ENCODE assay signal across 32 cellular contexts in the genomic region with DNA sequence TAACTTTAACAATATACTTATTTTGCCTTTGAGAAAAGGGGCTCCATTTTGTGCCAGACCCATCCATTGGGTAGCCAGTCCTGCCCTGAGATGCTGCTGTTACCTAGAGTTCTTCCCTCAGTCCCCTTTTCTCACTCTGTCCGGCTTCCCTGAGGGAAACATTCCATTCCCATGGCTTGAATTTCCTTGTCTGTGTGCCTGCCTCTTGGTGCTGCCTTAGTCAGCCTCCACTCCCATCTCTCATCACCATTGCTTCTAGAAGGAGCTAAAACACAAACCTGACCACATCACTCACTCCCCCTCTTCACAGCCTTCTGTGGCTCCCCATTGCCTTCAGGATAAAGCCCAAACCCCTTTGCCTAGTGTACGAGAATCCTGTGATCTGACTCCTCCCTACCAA. TPM values are rescaled to one million over a fixed set of nuclear protein-coding genes. Genes with fewer than 3 reads are reported as not detected.
"Had no signal": no experiment of that assay in that cellular context is flagged by ENCODE, and none has a peak within 500 bp of the region (broad histone marks: within the 10 kb centered on the region; RNA-seq: fewer than 3 reads in every experiment).

No MANE protein-coding gene starts in this region.

- H3K27ac Mint-ChIP-seq: activated CD4-positive, alpha-beta memory T cell treated with anti-CD3 and anti-CD28 coated beads, Interleukin-2, amount 10 ng/mL, durations not matched to agents 7 days and 5 days; activated CD4-positive, alpha-beta T cell treated with anti-CD3 and anti-CD28 coated beads, Interleukin-2, amount 10 ng/mL, durations not matched to agents 7 days and 5 days; activated naive CD4-positive, alpha-beta T cell treated with anti-CD3 and anti-CD28 coated beads, Interleukin-2, amount 10 ng/mL, durations not matched to agents 7 days and 5 days; activated naive CD8-positive, alpha-beta T cell; activated T-cell treated with anti-CD3 and anti-CD28 coated beads, Interleukin-2, amount 50 U/mL, for 24 hours; activated T-cell treated with anti-CD3 and anti-CD28 coated beads, Interleukin-2, amount 50 U/mL, for 72 hours; effector memory CD8-positive, alpha-beta T cell; T-helper 17 cell; T-helper 2 cell treated with Interferon-gamma antibody and Interleukin-4, amounts not matched to agents 5 μg/mL and 100 μg/mL, for 36 hours had no signal

- DNase-seq: activated CD4-positive, alpha-beta memory T cell treated with anti-CD3 and anti-CD28 coated beads, Interleukin-2, amount 10 ng/mL, durations not matched to agents 7 days and 5 days; activated CD4-positive, alpha-beta T cell treated with anti-CD3 and anti-CD28 coated beads for 1 hour; activated CD4-positive, alpha-beta T cell treated with anti-CD3 and anti-CD28 coated beads for 4 hours; activated CD4-positive, alpha-beta T cell treated with anti-CD3 and anti-CD28 coated beads, Interleukin-2, amount 10 ng/mL, durations not matched to agents 7 days and 5 days; activated CD4-positive, alpha-beta T cell treated with anti-CD3 and anti-CD28 coated beads, Interleukin-2, amount 50 U/mL, for 4 hours; activated CD8-positive, alpha-beta memory T cell treated with anti-CD3 and anti-CD28 coated beads, Interleukin-2, amount 50 U/mL, for 48 hours; activated gamma-delta T cell; activated naive CD4-positive, alpha-beta T cell; activated naive CD4-positive, alpha-beta T cell treated with anti-CD3 and anti-CD28 coated beads, Interleukin-2, amount 10 ng/mL, durations not matched to agents 7 days and 5 days; activated T-cell treated with anti-CD3 and anti-CD28 coated beads for 4 hours; activated T-cell treated with anti-CD3 and anti-CD28 coated beads, Interleukin-2, amount 50 U/mL, for 24 hours; activated T-cell treated with anti-CD3 and anti-CD28 coated beads, Interleukin-2, amount 50 U/mL, for 72 hours; amniotic stem cell; anterior cingulate cortex; brain microvascular endothelial cell; caudate nucleus; cortex of kidney; dermis blood vessel endothelial cell; effector CD4-positive, alpha-beta T cell; effector memory CD8-positive, alpha-beta T cell; esophagus squamous epithelium; foreskin melanocyte; head of caudate nucleus; T-helper 1 cell; T-helper 17 cell; T1000 had no signal

- H3K27me3 ChIP-seq: brain microvascular endothelial cell had no signal

- H3K9me3 Mint-ChIP-seq: activated CD4-positive, alpha-beta memory T cell treated with anti-CD3 and anti-CD28 coated beads, Interleukin-2, amount 10 ng/mL, durations not matched to agents 7 days and 5 days; activated CD4-positive, alpha-beta T cell treated with anti-CD3 and anti-CD28 coated beads, Interleukin-2, amount 10 ng/mL, durations not matched to agents 7 days and 5 days; activated naive CD4-positive, alpha-beta T cell treated with anti-CD3 and anti-CD28 coated beads, Interleukin-2, amount 10 ng/mL, durations not matched to agents 7 days and 5 days; activated T-cell treated with anti-CD3 and anti-CD28 coated beads, Interleukin-2, amount 50 U/mL, for 24 hours; activated T-cell treated with anti-CD3 and anti-CD28 coated beads, Interleukin-2, amount 50 U/mL, for 72 hours; effector memory CD8-positive, alpha-beta T cell; T-helper 2 cell treated with Interferon-gamma antibody and Interleukin-4, amounts not matched to agents 5 μg/mL and 100 μg/mL, for 36 hours had no signal

- ATAC-seq: activated T-cell treated with anti-CD3 and anti-CD28 coated beads, Interleukin-2, amount 50 U/mL, for 72 hours; effector memory CD8-positive, alpha-beta T cell; T-helper 17 cell had no signal

- H3K27ac ChIP-seq: brain microvascular endothelial cell, epithelial cell of prostate, esophagus squamous epithelium had no signal

- H3K36me3 ChIP-seq: brain microvascular endothelial cell, esophagus squamous epithelium had no signal

- H3K9me3 ChIP-seq: esophagus squamous epithelium had no signal

- H3K36me3 Mint-ChIP-seq: activated naive CD4-positive, alpha-beta T cell treated with anti-CD3 and anti-CD28 coated beads, Interleukin-2, amount 10 ng/mL, durations not matched to agents 7 days and 5 days; activated naive CD8-positive, alpha-beta T cell had no signal

- H3K4me3 Mint-ChIP-seq: activated CD4-positive, alpha-beta memory T cell treated with anti-CD3 and anti-CD28 coated beads, Interleukin-2, amount 10 ng/mL, durations not matched to agents 7 days and 5 days; activated CD4-positive, alpha-beta T cell treated with anti-CD3 and anti-CD28 coated beads, Interleukin-2, amount 10 ng/mL, durations not matched to agents 7 days and 5 days; activated naive CD4-positive, alpha-beta T cell treated with anti-CD3 and anti-CD28 coated beads, Interleukin-2, amount 10 ng/mL, durations not matched to agents 7 days and 5 days; activated naive CD8-positive, alpha-beta T cell; activated T-cell treated with anti-CD3 and anti-CD28 coated beads, Interleukin-2, amount 50 U/mL, for 24 hours; activated T-cell treated with anti-CD3 and anti-CD28 coated beads, Interleukin-2, amount 50 U/mL, for 72 hours; effector memory CD8-positive, alpha-beta T cell; T-helper 17 cell; T-helper 2 cell treated with Interferon-gamma antibody and Interleukin-4, amounts not matched to agents 5 μg/mL and 100 μg/mL, for 36 hours had no signal

- H3K4me3 ChIP-seq: esophagus squamous epithelium had no signal

- H3K4me1 Mint-ChIP-seq: activated CD4-positive, alpha-beta memory T cell treated with anti-CD3 and anti-CD28 coated beads, Interleukin-2, amount 10 ng/mL, durations not matched to agents 7 days and 5 days; activated CD4-positive, alpha-beta T cell treated with anti-CD3 and anti-CD28 coated beads, Interleukin-2, amount 10 ng/mL, durations not matched to agents 7 days and 5 days; activated naive CD4-positive, alpha-beta T cell treated with anti-CD3 and anti-CD28 coated beads, Interleukin-2, amount 10 ng/mL, durations not matched to agents 7 days and 5 days had no signal

RNA-seq across cellular contexts. Expression of gene C2CD4B, which starts 25.2 kb away (rescaled TPM):
- total RNA-seq: activated CD4-positive, alpha-beta T cell treated with anti-CD3 and anti-CD28 coated beads, Interleukin-2, amount 10 ng/mL, durations not matched to agents 7 days and 5 days; astrocyte; fibroblast of lung; fibroblast of villous mesenchyme had no signal
- polyA plus RNA-seq: fibroblast of lung had no signal
